Comparison of ENCODE assay signal across 1 cellular context in the genomic region with DNA sequence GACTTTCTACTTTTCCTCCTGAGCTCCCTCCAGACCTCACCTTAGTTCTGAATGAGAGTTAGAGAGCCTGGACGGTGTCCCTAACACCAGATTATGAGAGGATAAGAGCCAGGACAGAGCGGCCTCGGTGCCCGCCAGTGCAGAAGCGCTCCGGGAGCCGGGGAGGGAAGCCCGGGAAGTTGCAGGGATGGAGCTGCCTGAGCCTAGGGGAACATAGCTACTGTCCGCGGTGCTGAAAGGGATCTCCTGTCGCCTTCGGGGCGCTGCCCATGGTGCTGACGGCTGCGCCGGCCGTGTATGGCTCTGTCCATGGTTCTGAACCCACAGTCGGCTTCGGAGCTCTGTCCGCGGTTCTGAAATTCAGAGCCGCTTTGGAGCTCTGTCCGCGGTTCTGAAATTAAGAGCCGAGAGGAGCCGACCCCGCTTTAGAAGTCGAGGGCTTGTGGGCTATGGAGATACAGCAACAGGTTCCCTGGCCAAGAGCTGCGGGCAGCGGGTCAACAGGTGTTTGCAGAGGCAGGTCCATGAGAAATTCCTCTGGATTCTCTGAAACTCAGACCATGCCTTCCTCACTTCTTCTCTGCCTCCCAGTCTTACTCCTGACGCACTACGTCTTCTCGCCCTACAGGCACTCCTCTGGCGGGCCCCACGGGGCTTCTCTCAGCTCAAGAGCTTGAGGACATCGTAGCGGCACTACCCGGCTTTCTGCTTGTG.
A peak's percentile ranks its signal among the peaks of the same experiment; 100 is the strongest.
TF ChIP-seq lines count a peak whose summit lies in the region.

No MANE protein-coding gene starts in this region.

TF ChIP-seq in HepG2, 621 proteins besides CTCF, POLR2A, EP300 and RAD21 (continued from another document and continues in another):
- TF ChIP-seq, protein P1, sequence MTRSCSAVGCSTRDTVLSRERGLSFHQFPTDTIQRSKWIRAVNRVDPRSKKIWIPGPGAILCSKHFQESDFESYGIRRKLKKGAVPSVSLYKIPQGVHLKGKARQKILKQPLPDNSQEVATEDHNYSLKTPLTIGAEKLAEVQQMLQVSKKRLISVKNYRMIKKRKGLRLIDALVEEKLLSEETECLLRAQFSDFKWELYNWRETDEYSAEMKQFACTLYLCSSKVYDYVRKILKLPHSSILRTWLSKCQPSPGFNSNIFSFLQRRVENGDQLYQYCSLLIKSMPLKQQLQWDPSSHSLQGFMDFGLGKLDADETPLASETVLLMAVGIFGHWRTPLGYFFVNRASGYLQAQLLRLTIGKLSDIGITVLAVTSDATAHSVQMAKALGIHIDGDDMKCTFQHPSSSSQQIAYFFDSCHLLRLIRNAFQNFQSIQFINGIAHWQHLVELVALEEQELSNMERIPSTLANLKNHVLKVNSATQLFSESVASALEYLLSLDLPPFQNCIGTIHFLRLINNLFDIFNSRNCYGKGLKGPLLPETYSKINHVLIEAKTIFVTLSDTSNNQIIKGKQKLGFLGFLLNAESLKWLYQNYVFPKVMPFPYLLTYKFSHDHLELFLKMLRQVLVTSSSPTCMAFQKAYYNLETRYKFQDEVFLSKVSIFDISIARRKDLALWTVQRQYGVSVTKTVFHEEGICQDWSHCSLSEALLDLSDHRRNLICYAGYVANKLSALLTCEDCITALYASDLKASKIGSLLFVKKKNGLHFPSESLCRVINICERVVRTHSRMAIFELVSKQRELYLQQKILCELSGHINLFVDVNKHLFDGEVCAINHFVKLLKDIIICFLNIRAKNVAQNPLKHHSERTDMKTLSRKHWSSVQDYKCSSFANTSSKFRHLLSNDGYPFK (CRISPR knock-in tag; IDR thresholded peaks at IDR 0.05; ENCODE audit: borderline replicate concordance): peak; percentile 100
- TF ChIP-seq KLF13 (CRISPR knock-in tag; IDR thresholded peaks at IDR 0.05): peak; percentile 100
- TF ChIP-seq, protein P2, sequence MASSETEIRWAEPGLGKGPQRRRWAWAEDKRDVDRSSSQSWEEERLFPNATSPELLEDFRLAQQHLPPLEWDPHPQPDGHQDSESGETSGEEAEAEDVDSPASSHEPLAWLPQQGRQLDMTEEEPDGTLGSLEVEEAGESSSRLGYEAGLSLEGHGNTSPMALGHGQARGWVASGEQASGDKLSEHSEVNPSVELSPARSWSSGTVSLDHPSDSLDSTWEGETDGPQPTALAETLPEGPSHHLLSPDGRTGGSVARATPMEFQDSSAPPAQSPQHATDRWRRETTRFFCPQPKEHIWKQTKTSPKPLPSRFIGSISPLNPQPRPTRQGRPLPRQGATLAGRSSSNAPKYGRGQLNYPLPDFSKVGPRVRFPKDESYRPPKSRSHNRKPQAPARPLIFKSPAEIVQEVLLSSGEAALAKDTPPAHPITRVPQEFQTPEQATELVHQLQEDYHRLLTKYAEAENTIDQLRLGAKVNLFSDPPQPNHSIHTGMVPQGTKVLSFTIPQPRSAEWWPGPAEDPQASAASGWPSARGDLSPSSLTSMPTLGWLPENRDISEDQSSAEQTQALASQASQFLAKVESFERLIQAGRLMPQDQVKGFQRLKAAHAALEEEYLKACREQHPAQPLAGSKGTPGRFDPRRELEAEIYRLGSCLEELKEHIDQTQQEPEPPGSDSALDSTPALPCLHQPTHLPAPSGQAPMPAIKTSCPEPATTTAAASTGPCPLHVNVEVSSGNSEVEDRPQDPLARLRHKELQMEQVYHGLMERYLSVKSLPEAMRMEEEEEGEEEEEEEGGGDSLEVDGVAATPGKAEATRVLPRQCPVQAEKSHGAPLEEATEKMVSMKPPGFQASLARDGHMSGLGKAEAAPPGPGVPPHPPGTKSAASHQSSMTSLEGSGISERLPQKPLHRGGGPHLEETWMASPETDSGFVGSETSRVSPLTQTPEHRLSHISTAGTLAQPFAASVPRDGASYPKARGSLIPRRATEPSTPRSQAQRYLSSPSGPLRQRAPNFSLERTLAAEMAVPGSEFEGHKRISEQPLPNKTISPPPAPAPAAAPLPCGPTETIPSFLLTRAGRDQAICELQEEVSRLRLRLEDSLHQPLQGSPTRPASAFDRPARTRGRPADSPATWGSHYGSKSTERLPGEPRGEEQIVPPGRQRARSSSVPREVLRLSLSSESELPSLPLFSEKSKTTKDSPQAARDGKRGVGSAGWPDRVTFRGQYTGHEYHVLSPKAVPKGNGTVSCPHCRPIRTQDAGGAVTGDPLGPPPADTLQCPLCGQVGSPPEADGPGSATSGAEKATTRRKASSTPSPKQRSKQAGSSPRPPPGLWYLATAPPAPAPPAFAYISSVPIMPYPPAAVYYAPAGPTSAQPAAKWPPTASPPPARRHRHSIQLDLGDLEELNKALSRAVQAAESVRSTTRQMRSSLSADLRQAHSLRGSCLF (CRISPR knock-in tag; IDR thresholded peaks at IDR 0.05; ENCODE audit: borderline replicate concordance): peak; percentile 100
- TF ChIP-seq ZFX (CRISPR knock-in tag; IDR thresholded peaks at IDR 0.05; ENCODE audit: low read depth): peak; percentile 92
- peak; percentile 100 for TF ChIP-seq PHF21A (CRISPR knock-in tag; IDR thresholded peaks at IDR 0.05)
- TF ChIP-seq IRF2 (CRISPR knock-in tag; IDR thresholded peaks at IDR 0.05): peak; percentile 100
- TF ChIP-seq, protein P3, sequence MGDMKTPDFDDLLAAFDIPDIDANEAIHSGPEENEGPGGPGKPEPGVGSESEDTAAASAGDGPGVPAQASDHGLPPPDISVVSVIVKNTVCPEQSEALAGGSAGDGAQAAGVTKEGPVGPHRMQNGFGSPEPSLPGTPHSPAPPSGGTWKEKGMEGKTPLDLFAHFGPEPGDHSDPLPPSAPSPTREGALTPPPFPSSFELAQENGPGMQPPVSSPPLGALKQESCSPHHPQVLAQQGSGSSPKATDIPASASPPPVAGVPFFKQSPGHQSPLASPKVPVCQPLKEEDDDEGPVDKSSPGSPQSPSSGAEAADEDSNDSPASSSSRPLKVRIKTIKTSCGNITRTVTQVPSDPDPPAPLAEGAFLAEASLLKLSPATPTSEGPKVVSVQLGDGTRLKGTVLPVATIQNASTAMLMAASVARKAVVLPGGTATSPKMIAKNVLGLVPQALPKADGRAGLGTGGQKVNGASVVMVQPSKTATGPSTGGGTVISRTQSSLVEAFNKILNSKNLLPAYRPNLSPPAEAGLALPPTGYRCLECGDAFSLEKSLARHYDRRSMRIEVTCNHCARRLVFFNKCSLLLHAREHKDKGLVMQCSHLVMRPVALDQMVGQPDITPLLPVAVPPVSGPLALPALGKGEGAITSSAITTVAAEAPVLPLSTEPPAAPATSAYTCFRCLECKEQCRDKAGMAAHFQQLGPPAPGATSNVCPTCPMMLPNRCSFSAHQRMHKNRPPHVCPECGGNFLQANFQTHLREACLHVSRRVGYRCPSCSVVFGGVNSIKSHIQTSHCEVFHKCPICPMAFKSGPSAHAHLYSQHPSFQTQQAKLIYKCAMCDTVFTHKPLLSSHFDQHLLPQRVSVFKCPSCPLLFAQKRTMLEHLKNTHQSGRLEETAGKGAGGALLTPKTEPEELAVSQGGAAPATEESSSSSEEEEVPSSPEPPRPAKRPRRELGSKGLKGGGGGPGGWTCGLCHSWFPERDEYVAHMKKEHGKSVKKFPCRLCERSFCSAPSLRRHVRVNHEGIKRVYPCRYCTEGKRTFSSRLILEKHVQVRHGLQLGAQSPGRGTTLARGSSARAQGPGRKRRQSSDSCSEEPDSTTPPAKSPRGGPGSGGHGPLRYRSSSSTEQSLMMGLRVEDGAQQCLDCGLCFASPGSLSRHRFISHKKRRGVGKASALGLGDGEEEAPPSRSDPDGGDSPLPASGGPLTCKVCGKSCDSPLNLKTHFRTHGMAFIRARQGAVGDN (CRISPR knock-in tag; IDR thresholded peaks at IDR 0.05): peak; percentile 99
- TF ChIP-seq EED (CRISPR knock-in tag; IDR thresholded peaks at IDR 0.05): peak; percentile 100
- peak; percentile 100 for TF ChIP-seq NCOA1 (CRISPR knock-in tag; IDR thresholded peaks at IDR 0.05)
- TF ChIP-seq STAG1 (CRISPR knock-in tag; IDR thresholded peaks at IDR 0.05): peak; percentile 86
- TF ChIP-seq ZNF879 (CRISPR knock-in tag; IDR thresholded peaks at IDR 0.05): peak; percentile 100
- TF ChIP-seq ZNF720 (CRISPR knock-in tag; IDR thresholded peaks at IDR 0.05): peak; percentile 100
- TF ChIP-seq MAX (IDR thresholded peaks at IDR 0.05): peak; percentile 94
- peak; percentile 99 for TF ChIP-seq ZMYM3 (CRISPR knock-in tag; IDR thresholded peaks at IDR 0.05)
- peak; percentile 81 for TF ChIP-seq HCFC1 (IDR thresholded peaks at IDR 0.05; ENCODE audit: low read depth, low read length)
- peak; percentile 100 for TF ChIP-seq ZSCAN5A (CRISPR knock-in tag; IDR thresholded peaks at IDR 0.05; ENCODE audit: borderline replicate concordance)
- peak; percentile 100 for TF ChIP-seq ZNF619 (CRISPR knock-in tag; IDR thresholded peaks at IDR 0.05)
- peak; percentile 100 for TF ChIP-seq DR1 (CRISPR knock-in tag; IDR thresholded peaks at IDR 0.05)
- peak; percentile 100 for TF ChIP-seq ZNF432 (CRISPR knock-in tag; IDR thresholded peaks at IDR 0.05; ENCODE audit: borderline replicate concordance)
- peak; percentile 100 for TF ChIP-seq SNAI1 (CRISPR knock-in tag; IDR thresholded peaks at IDR 0.05; ENCODE audit: borderline replicate concordance)
- peak; percentile 100 for TF ChIP-seq ZNF616 (CRISPR knock-in tag; IDR thresholded peaks at IDR 0.05; ENCODE audit: low read depth)
- peak; percentile 100 for TF ChIP-seq JUN (CRISPR knock-in tag; IDR thresholded peaks at IDR 0.05)
- peak; percentile 60 for TF ChIP-seq ZBTB40 (IDR thresholded peaks at IDR 0.05)
- peak; percentile 99 for TF ChIP-seq ZBTB40 (CRISPR knock-in tag; IDR thresholded peaks at IDR 0.05)
- TF ChIP-seq NBN (conservative IDR thresholded peaks at IDR 0.05): no peak
- TF ChIP-seq GLI4 (CRISPR knock-in tag; IDR thresholded peaks at IDR 0.05; ENCODE audit: borderline replicate concordance): peak; percentile 100
- TF ChIP-seq SP5 (CRISPR knock-in tag; IDR thresholded peaks at IDR 0.05; ENCODE audit: borderline replicate concordance, low read depth): peak; percentile 99
